24 cellular contexts compared by ENCODE assay signal in the genomic region with DNA sequence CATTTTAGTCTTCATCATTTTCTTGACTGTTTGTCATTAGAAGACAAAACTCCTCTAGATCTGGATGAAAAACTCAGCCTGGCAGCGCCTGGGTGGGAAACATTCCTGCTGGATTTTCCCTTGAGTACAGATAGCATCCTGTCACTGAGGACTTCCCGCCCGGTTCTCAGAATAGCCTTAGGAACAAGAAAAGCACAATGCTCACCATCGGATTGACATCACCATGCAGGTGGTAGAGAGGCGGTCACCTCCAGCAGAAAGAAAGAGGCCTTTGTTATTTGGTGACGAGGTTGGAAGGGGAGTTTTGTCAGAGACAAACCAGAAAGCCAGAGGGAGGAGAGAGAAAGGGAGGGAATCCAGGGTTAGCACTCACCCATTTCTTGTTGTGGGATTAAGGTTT. TPM values are rescaled to one million over a fixed set of nuclear protein-coding genes. Genes with fewer than 3 reads are reported as not detected.
DNase-seq lines count a peak whose midpoint lies in the region; ATAC-seq and TF ChIP-seq lines count a peak whose summit lies in the region.
"Had no signal": no experiment of that assay in that cellular context is flagged by ENCODE, and none has a peak within 500 bp of the region (broad histone marks: within the 10 kb centered on the region; RNA-seq: fewer than 3 reads in every experiment).

No MANE protein-coding gene starts in this region.

- no peaks in the 10 kb centered on the region for H3K36me3 ChIP-seq in suprapubic skin
- H3K36me3 ChIP-seq: HAP-1 had no signal

- no peak for TF ChIP-seq EP300 in suprapubic skin (IDR thresholded peaks at IDR 0.05)

- WGBS in suprapubic skin, result 57% methylated on average over 6 of the region's 6 CpGs

- no peak for DNase-seq in Right ventricle myocardium superior
- no peak for DNase-seq in cardiac septum (ENCODE audit: low spot score)
- DNase-seq in caudate nucleus (lab: John Stamatoyannopoulos, UW), result no peak
- peak; percentile 28 for DNase-seq in mesenteric fat pad (ENCODE audit: low spot score)
- peak; percentile 45 to 72 for DNase-seq in suprapubic skin (ENCODE audit: low spot score in 2 of 2)
- no peak for DNase-seq in kidney glomerular epithelial cell (lab: John Stamatoyannopoulos, UW)
- DNase-seq: activated CD4-positive, alpha-beta T cell treated with anti-CD3 and anti-CD28 coated beads, Interleukin-2, amount 50 U/mL, for 4 hours; activated naive CD4-positive, alpha-beta T cell treated with anti-CD3 and anti-CD28 coated beads, Interleukin-2, amount 50 U/mL, for 16 hours; DMS 273 treated with DMSO at 0.1 percent for 48 hours; hippocampal formation; kidney; natural killer cell; NCI-H1930; NCI-H446; small intestine; stimulated activated CD4-positive, alpha-beta T cell treated with anti-CD3 and anti-CD28 coated beads, Interleukin-4, amount 100 ng/mL, for 24 hours had no signal

- no peaks in the 10 kb centered on the region for H3K27me3 ChIP-seq in suprapubic skin
- H3K27me3 ChIP-seq: BLaER1 had no signal

- H3K9me3 ChIP-seq in suprapubic skin, result no peaks in the 10 kb centered on the region
- H3K9me3 ChIP-seq: HAP-1 had no signal

- TF ChIP-seq POLR2A in suprapubic skin (IDR thresholded peaks at IDR 0.05), result no peak

- intact Hi-C loops in Right ventricle myocardium superior (cut with DNase I), result loop anchor here (10.0 kb wide), 1 partner anchor 72 kb away; no protein-coding TSS in a partner anchor
- intact Hi-C loops in cardiac septum (cut with DNase I), result no loop called here

- TF ChIP-seq CTCF in suprapubic skin (IDR thresholded peaks at IDR 0.05), result no peak

- ATAC-seq in Right ventricle myocardium superior (ENCODE audit: poor library complexity) (peak; percentile 34), HG02678 (IDR thresholded peaks at IDR 0.05; ENCODE audit: unreplicated experiment) (no peak), HG03175 (IDR thresholded peaks at IDR 0.05; ENCODE audit: unreplicated experiment) (no peak)
- ATAC-seq: A549, natural killer cell had no signal

- peaks cover 25% of the 10 kb centered on the region for H3K4me1 ChIP-seq in suprapubic skin

- H3K27ac ChIP-seq in caudate nucleus (ENCODE audit: low read depth, low read length) (peak overlapping the region; percentile 4), suprapubic skin (peak overlapping the region; percentile 79)
- H3K27ac ChIP-seq: BLaER1, KMS-11 had no signal

- no peak overlapping the region for H3K4me3 ChIP-seq in suprapubic skin
- H3K4me3 ChIP-seq: A549, BLaER1, HAP-1 had no signal

RNA-seq across cellular contexts. Expression of a gene that starts 39.8 kb away (rescaled TPM):
- total RNA-seq in Right ventricle myocardium superior (0.35 TPM), cardiac septum (0.24 TPM), mesenteric fat pad (0.93 TPM), suprapubic skin (under 1 TPM in 1 of 4 donors, not detected in 3; 0.76 TPM)
- total RNA-seq: astrocyte, kidney, natural killer cell, progenitor cell of endocrine pancreas had no signal

RNA-seq across cellular contexts. Expression of a gene that starts 41.8 kb away (rescaled TPM):
- 1.0 TPM for total RNA-seq in Right ventricle myocardium superior
- total RNA-seq in cardiac septum, result not detected
- total RNA-seq in mesenteric fat pad, result 7.6 TPM
- 1 to 10 TPM in 2 of 4 donors, under 1 TPM in 2; 0.64 to 2.6 (median 1.5) TPM for total RNA-seq in suprapubic skin
- total RNA-seq: astrocyte, natural killer cell, progenitor cell of endocrine pancreas had no signal

Comparison
In these comparisons a context has a peak if more than half of its experiments do, and no peak if none do; other contexts are left out.
1. DNase-seq: peak in mesenteric fat pad (single experiment) and suprapubic skin (2 of 2); none in Right ventricle myocardium superior (single experiment), cardiac septum (single experiment), caudate nucleus (0 of 61) and kidney glomerular epithelial cell (single experiment).